ENCODE assay signal across 11 cellular contexts in genomic region chr5:145854651-145855258, GRCh38. TPM values are rescaled to one million over a fixed set of nuclear protein-coding genes. Genes with fewer than 3 reads are reported as not detected.
DNase-seq lines count a peak whose midpoint lies in the region; ATAC-seq, FAIRE-seq and TF ChIP-seq lines count a peak whose summit lies in the region.
"Had no signal": no experiment of that assay in that cellular context is flagged by ENCODE, and none has a peak within 500 bp of the region (broad histone marks: within the 10 kb centered on the region; RNA-seq: fewer than 3 reads in every experiment).

No MANE protein-coding gene starts in this region.

- WGBS in small intestine, 3 donors = 15 to 56% (median 21%) methylated on average over 2 of the region's 2 CpGs

- TF ChIP-seq CTCF in fibroblast of mammary gland (conservative IDR thresholded peaks at IDR 0.05; ENCODE audit: control insufficient read depth, insufficient read depth, low read depth, low read length) (no peak), GM10248 (IDR thresholded peaks at IDR 0.05; ENCODE audit: control extremely low read depth, extremely low read depth, low read depth, missing control alignments) (no peak)

- POLR2A ChIA-PET in GM10248 (lab: Yijun Ruan, JAX) = no interaction called here

- ATAC-seq in GM18520 (IDR thresholded peaks at IDR 0.05; ENCODE audit: unreplicated experiment) = no peak

- DNase-seq in HPDE6-E6E7 (ENCODE audit: extremely low spot score) (peak; percentile 57), RCC 7860 (ENCODE audit: low spot score) (peak; percentile 81), fibroblast of mammary gland (ENCODE audit: low read depth) (peak; percentile 74), small intestine (peak; percentile 99), epidermal melanocyte (ENCODE audit: insufficient read length, low spot score) (no peak), midbrain (lab: John Stamatoyannopoulos, UW) (no peak), GM10248 (ENCODE audit: extremely low spot score) (no peak)
- DNase-seq: effector CD4-positive, alpha-beta T cell; nucleus accumbens; stimulated activated naive B cell treated with anti-CD40 and anti-IgM and Interleukin-4, amounts not matched to agents 10 μg/mL and 1 μg/mL and 100 μg/mL, for 72 hours had no signal

- no peaks in the 10 kb centered on the region for H3K27me3 ChIP-seq in small intestine (ENCODE audit: control insufficient read depth in 2 of 2, insufficient read depth in 2 of 2, low read length in 2 of 2)

- CTCF ChIA-PET in GM10248 (lab: Yijun Ruan, JAX) = interaction anchor here (1.2 to 1.5 kb wide), 2 partner anchors 10 to 31 kb away, joined by 3 to 4 read pairs; no protein-coding TSS in a partner anchor

- peak overlapping the region; percentile 71 to 72 for H3K27ac ChIP-seq in small intestine (ENCODE audit: low read depth in 1 of 2, low read length in 1 of 2)

- no peaks in the 10 kb centered on the region for H3K36me3 ChIP-seq in small intestine (ENCODE audit: control insufficient read depth in 2 of 2, insufficient read depth in 2 of 2, low read length in 2 of 2)

- FAIRE-seq in RCC 7860 (lab: Jason Lieb, UNC) (peak; percentile 91), small intestine (lab: Jason Lieb, UNC) (no peak)

- H3K9me3 ChIP-seq in small intestine (ENCODE audit: control insufficient read depth, low read depth) = no peaks in the 10 kb centered on the region

- H3K4me3 ChIP-seq in fibroblast of mammary gland (ENCODE audit: control insufficient read depth, low read depth, low read length) = no peak overlapping the region
- no peak overlapping the region for H3K4me3 ChIP-seq in small intestine (ENCODE audit: low read depth in 1 of 2, low read length in 2 of 2)

- H3K4me1 ChIP-seq in small intestine (ENCODE audit: control insufficient read depth in 2 of 2, insufficient read depth in 1 of 2, low read depth in 1 of 2, low read length in 1 of 2) = peaks cover 6% of the 10 kb centered on the region in 2 donors

RNA-seq across cellular contexts. Expression of gene GRXCR2, which starts 18.1 kb away (rescaled TPM):
- not detected for polyA plus RNA-seq in small intestine

RNA-seq across cellular contexts. Expression of gene PRELID2, which starts 19.6 kb away (rescaled TPM):
- 10 to 100 TPM; 16.5 to 40.9 (median 23.7) TPM for polyA plus RNA-seq in small intestine

Comparison
In these comparisons a context has a peak if more than half of its experiments do, and no peak if none do; other contexts are left out.
1. DNase-seq: peak in HPDE6-E6E7 (single experiment), RCC 7860 (single experiment), fibroblast of mammary gland (single experiment) and small intestine (single experiment); none in epidermal melanocyte (single experiment), midbrain (single experiment) and GM10248 (single experiment).